Comparison of ENCODE assay signal across 8 cellular contexts in the genomic region with DNA sequence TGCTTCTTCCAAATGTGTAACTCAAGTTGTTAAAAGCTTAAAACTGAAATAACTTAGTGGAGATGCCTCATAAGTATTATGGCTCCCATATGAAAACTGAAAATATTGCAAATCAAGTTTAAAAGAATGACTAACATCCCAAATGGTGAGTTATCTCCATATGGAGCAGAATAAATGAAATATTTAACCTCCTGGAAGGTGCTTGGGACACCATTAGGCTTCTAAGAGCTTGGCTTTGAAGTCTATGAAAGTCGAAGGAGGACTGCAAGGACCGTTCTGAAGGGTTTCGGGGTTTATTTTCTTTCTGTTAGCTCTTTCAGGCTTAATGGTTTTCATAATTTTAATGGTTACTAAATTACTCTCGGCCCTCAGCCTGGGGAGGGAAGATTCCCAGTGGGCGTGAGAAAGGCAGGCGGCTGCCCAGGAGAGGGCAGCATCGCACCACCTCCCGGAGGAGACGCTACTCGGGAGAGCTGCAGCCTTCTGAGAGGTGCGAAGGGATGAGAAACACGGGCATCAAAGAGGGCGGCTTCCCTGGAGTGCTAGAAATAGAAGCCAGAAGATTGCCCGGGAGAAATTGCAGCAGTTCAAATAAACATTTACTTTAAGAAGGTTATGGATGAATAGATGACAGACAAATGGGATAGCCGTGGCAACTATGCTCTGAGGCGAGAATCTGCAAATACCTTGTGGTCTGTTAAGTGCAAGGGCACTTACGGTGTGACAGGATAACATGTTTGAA. TPM values are rescaled to one million over a fixed set of nuclear protein-coding genes. Genes with fewer than 3 reads are reported as not detected.
DNase-seq lines count a peak whose midpoint lies in the region; ATAC-seq and TF ChIP-seq lines count a peak whose summit lies in the region.

No MANE protein-coding gene starts in this region.

- H3K36me3 ChIP-seq in left ventricle myocardium inferior, result no peaks in the 10 kb centered on the region

- no peak overlapping the region for H3K4me3 ChIP-seq in left ventricle myocardium inferior
- no peak overlapping the region for H3K4me3 ChIP-seq in retinal pigment epithelial cell (ENCODE audit: low read length)

- intact Hi-C loops in left ventricle myocardium inferior (cut with micrococcal nuclease), result loop anchor here (10.0 kb wide), 1 partner anchor 701 kb away; no protein-coding TSS in a partner anchor

- peaks cover 7% of the 10 kb centered on the region for H3K4me1 ChIP-seq in left ventricle myocardium inferior

- no peak overlapping the region for H3K27ac ChIP-seq in left ventricle myocardium inferior (replicated peaks)

- no peak for ATAC-seq in HG02970 (IDR thresholded peaks at IDR 0.05; ENCODE audit: low FRiP score, unreplicated experiment)

- TF ChIP-seq CTCF in left ventricle myocardium inferior (IDR thresholded peaks at IDR 0.05; ENCODE audit: borderline replicate concordance) (peak; percentile 93), retinal pigment epithelial cell (conservative IDR thresholded peaks at IDR 0.05; ENCODE audit: low read depth, low read length) (peak; percentile 97)

- H3K9me3 ChIP-seq in left ventricle myocardium inferior (replicated peaks), result no peaks in the 10 kb centered on the region

- peak; percentile 24 for DNase-seq in GM04504 (ENCODE audit: low read depth)
- peak; percentile 58 for DNase-seq in HCEC 1CT
- peak; percentile 78 for DNase-seq in NAMALWA (ENCODE audit: low spot score)
- DNase-seq in T-helper 1 cell, result peak; percentile 31 to 61 (median 60)
- DNase-seq in amniotic epithelial cell (ENCODE audit: low read depth), result peak; percentile 56
- DNase-seq in left ventricle myocardium inferior, result peak; percentile 59
- peak; percentile 11 for DNase-seq in retinal pigment epithelial cell (ENCODE audit: low read depth)

- H3K27me3 ChIP-seq in left ventricle myocardium inferior (ENCODE audit: low read depth), result peaks cover 45% of the 10 kb centered on the region

RNA-seq across cellular contexts. Expression of gene MAP3K19, which starts 43.1 kb away (rescaled TPM):
- total RNA-seq in left ventricle myocardium inferior, result not detected

RNA-seq across cellular contexts. Expression of gene RAB3GAP1, which starts 47.9 kb away (rescaled TPM):
- total RNA-seq in left ventricle myocardium inferior, result 48.6 TPM

Comparison
In these comparisons a context has a peak if more than half of its experiments do, and no peak if none do; other contexts are left out.
1. DNase-seq: peak in every context shown above with its lines; median percentile 78 in NAMALWA; 60 in T-helper 1 cell; 59 in left ventricle myocardium inferior; 58 in HCEC 1CT; 56 in amniotic epithelial cell; 24 in GM04504; 11 in retinal pigment epithelial cell.